ENCODE assay signal across 2 cellular contexts in genomic region chrX:78746496-78746895, GRCh38.
TF ChIP-seq lines count a peak whose summit lies in the region.

No MANE protein-coding gene starts in this region.

TF ChIP-seq in GM23338, 12 proteins besides CTCF, POLR2A, EP300 and RAD21 (continued from another document):
- TF ChIP-seq ZNF462 (CRISPR knock-in tag; IDR thresholded peaks at IDR 0.05): no peak
- TF ChIP-seq JUNB (IDR thresholded peaks at IDR 0.05; ENCODE audit: unreplicated experiment): no peak
- no peak for TF ChIP-seq ZNF331 (CRISPR knock-in tag; IDR thresholded peaks at IDR 0.05; ENCODE audit: low read depth)

TF ChIP-seq in WTC11, 78 proteins besides CTCF, POLR2A, EP300 and RAD21 (continued from another document):
- no peak for TF ChIP-seq MLX (CRISPR knock-in tag; IDR thresholded peaks at IDR 0.05)
